ENCODE assay signal across 1 cellular context in genomic region chr9:37027582-37028424, GRCh38.
TF ChIP-seq lines count a peak whose summit lies in the region.

No MANE protein-coding gene starts in this region.

TF ChIP-seq in HepG2, 621 proteins besides CTCF, POLR2A, EP300 and RAD21 (continued from another document and continues in another):
- TF ChIP-seq, protein P1, sequence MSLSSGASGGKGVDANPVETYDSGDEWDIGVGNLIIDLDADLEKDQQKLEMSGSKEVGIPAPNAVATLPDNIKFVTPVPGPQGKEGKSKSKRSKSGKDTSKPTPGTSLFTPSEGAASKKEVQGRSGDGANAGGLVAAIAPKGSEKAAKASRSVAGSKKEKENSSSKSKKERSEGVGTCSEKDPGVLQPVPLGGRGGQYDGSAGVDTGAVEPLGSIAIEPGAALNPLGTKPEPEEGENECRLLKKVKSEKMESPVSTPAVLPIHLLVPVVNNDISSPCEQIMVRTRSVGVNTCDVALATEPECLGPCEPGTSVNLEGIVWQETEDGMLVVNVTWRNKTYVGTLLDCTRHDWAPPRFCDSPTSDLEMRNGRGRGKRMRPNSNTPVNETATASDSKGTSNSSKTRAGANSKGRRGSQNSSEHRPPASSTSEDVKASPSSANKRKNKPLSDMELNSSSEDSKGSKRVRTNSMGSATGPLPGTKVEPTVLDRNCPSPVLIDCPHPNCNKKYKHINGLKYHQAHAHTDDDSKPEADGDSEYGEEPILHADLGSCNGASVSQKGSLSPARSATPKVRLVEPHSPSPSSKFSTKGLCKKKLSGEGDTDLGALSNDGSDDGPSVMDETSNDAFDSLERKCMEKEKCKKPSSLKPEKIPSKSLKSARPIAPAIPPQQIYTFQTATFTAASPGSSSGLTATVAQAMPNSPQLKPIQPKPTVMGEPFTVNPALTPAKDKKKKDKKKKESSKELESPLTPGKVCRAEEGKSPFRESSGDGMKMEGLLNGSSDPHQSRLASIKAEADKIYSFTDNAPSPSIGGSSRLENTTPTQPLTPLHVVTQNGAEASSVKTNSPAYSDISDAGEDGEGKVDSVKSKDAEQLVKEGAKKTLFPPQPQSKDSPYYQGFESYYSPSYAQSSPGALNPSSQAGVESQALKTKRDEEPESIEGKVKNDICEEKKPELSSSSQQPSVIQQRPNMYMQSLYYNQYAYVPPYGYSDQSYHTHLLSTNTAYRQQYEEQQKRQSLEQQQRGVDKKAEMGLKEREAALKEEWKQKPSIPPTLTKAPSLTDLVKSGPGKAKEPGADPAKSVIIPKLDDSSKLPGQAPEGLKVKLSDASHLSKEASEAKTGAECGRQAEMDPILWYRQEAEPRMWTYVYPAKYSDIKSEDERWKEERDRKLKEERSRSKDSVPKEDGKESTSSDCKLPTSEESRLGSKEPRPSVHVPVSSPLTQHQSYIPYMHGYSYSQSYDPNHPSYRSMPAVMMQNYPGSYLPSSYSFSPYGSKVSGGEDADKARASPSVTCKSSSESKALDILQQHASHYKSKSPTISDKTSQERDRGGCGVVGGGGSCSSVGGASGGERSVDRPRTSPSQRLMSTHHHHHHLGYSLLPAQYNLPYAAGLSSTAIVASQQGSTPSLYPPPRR (CRISPR knock-in tag; IDR thresholded peaks at IDR 0.05; ENCODE audit: borderline replicate concordance), result no peak
- TF ChIP-seq, protein P2, sequence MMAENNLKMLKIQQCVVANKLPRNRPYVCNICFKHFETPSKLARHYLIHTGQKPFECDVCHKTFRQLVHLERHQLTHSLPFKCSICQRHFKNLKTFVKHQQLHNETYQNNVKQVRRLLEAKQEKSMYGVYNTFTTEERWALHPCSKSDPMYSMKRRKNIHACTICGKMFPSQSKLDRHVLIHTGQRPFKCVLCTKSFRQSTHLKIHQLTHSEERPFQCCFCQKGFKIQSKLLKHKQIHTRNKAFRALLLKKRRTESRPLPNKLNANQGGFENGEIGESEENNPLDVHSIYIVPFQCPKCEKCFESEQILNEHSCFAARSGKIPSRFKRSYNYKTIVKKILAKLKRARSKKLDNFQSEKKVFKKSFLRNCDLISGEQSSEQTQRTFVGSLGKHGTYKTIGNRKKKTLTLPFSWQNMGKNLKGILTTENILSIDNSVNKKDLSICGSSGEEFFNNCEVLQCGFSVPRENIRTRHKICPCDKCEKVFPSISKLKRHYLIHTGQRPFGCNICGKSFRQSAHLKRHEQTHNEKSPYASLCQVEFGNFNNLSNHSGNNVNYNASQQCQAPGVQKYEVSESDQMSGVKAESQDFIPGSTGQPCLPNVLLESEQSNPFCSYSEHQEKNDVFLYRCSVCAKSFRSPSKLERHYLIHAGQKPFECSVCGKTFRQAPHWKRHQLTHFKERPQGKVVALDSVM (CRISPR knock-in tag; IDR thresholded peaks at IDR 0.05), result 0 out of 2 replicates have a peak, but pooled peaks have one; percentile 32
- TF ChIP-seq ZNF724P (CRISPR knock-in tag; IDR thresholded peaks at IDR 0.05; ENCODE audit: borderline replicate concordance), result peak; percentile 94; the same call in 1 of the 2 replicates
- peak; percentile 69; the same call in 1 of the 2 replicates for TF ChIP-seq ESRRA (CRISPR knock-in tag; IDR thresholded peaks at IDR 0.05; ENCODE audit: low read depth)
- no peak for TF ChIP-seq ZNF101 (CRISPR knock-in tag; IDR thresholded peaks at IDR 0.05; ENCODE audit: borderline replicate concordance, low read depth)
- no peak for TF ChIP-seq CEBPB (IDR thresholded peaks at IDR 0.05; ENCODE audit: borderline replicate concordance, low read depth, low read length)
- peak; percentile 98 for TF ChIP-seq ZNF766 (CRISPR knock-in tag; IDR thresholded peaks at IDR 0.05; ENCODE audit: borderline replicate concordance)
- TF ChIP-seq NCOA2 (CRISPR knock-in tag; IDR thresholded peaks at IDR 0.05), result peak; percentile 63
- TF ChIP-seq ZNF768 (CRISPR knock-in tag; IDR thresholded peaks at IDR 0.05), result peak; percentile 88
- TF ChIP-seq ZNF720 (CRISPR knock-in tag; IDR thresholded peaks at IDR 0.05), result 0 out of 2 replicates have a peak, but pooled peaks have one; percentile 50
- peak; percentile 90 for TF ChIP-seq ZNF329 (CRISPR knock-in tag; IDR thresholded peaks at IDR 0.05; ENCODE audit: low read depth)
- TF ChIP-seq, protein P3, sequence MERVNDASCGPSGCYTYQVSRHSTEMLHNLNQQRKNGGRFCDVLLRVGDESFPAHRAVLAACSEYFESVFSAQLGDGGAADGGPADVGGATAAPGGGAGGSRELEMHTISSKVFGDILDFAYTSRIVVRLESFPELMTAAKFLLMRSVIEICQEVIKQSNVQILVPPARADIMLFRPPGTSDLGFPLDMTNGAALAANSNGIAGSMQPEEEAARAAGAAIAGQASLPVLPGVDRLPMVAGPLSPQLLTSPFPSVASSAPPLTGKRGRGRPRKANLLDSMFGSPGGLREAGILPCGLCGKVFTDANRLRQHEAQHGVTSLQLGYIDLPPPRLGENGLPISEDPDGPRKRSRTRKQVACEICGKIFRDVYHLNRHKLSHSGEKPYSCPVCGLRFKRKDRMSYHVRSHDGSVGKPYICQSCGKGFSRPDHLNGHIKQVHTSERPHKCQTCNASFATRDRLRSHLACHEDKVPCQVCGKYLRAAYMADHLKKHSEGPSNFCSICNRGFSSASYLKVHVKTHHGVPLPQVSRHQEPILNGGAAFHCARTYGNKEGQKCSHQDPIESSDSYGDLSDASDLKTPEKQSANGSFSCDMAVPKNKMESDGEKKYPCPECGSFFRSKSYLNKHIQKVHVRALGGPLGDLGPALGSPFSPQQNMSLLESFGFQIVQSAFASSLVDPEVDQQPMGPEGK (CRISPR knock-in tag; IDR thresholded peaks at IDR 0.05), result peak; percentile 92
- TF ChIP-seq ZBTB42 (CRISPR knock-in tag; IDR thresholded peaks at IDR 0.05), result peak; percentile 51; the same call in 1 of the 2 replicates
- TF ChIP-seq TBX3 (IDR thresholded peaks at IDR 0.05; ENCODE audit: borderline replicate concordance), result no peak
- TF ChIP-seq DNMT1 (CRISPR knock-in tag; IDR thresholded peaks at IDR 0.05), result peak; percentile 69; the same call in 1 of the 2 replicates
- TF ChIP-seq, protein P4, sequence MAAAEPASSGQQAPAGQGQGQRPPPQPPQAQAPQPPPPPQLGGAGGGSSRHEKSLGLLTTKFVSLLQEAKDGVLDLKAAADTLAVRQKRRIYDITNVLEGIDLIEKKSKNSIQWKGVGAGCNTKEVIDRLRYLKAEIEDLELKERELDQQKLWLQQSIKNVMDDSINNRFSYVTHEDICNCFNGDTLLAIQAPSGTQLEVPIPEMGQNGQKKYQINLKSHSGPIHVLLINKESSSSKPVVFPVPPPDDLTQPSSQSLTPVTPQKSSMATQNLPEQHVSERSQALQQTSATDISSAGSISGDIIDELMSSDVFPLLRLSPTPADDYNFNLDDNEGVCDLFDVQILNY (CRISPR knock-in tag; conservative IDR thresholded peaks at IDR 0.05), result peak; percentile 86
- TF ChIP-seq, protein P5, sequence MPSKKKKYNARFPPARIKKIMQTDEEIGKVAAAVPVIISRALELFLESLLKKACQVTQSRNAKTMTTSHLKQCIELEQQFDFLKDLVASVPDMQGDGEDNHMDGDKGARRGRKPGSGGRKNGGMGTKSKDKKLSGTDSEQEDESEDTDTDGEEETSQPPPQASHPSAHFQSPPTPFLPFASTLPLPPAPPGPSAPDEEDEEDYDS (CRISPR knock-in tag; IDR thresholded peaks at IDR 0.05), result peak; percentile 34; the same call in 1 of the 2 replicates
- no peak for TF ChIP-seq HNRNPL (IDR thresholded peaks at IDR 0.05; ENCODE audit: low read depth, low read length)
- TF ChIP-seq NFYC (CRISPR knock-in tag; IDR thresholded peaks at IDR 0.05), result peak; percentile 94
- peak; percentile 94 for TF ChIP-seq ZNF331 (CRISPR knock-in tag; IDR thresholded peaks at IDR 0.05)
- peak; percentile 89; the same call in 1 of the 2 replicates for TF ChIP-seq ZNF253 (CRISPR knock-in tag; IDR thresholded peaks at IDR 0.05; ENCODE audit: borderline replicate concordance)
- TF ChIP-seq TEAD3 (CRISPR knock-in tag; optimal IDR thresholded peaks at IDR 0.05; ENCODE audit: borderline replicate concordance), result peak; percentile 60
- TF ChIP-seq ZNF350 (CRISPR knock-in tag; IDR thresholded peaks at IDR 0.05; ENCODE audit: borderline replicate concordance, low read depth), result peak; percentile 68; the same call in 1 of the 2 replicates
- TF ChIP-seq THAP8 (CRISPR knock-in tag; IDR thresholded peaks at IDR 0.05; ENCODE audit: borderline replicate concordance), result 0 out of 2 replicates have a peak, but pooled peaks have one; percentile 46
- TF ChIP-seq HIC2 (CRISPR knock-in tag; IDR thresholded peaks at IDR 0.05; ENCODE audit: low read depth), result peak; percentile 57; the same call in 1 of the 2 replicates
- TF ChIP-seq KLF11 (CRISPR knock-in tag; IDR thresholded peaks at IDR 0.05), result peak; percentile 80; the same call in 1 of the 2 replicates
- peak; percentile 97 for TF ChIP-seq ISX (CRISPR knock-in tag; conservative IDR thresholded peaks at IDR 0.05)
- TF ChIP-seq ARHGAP35 (CRISPR knock-in tag; IDR thresholded peaks at IDR 0.05; ENCODE audit: borderline replicate concordance), result 0 out of 2 replicates have a peak, but pooled peaks have one; percentile 59
- TF ChIP-seq ZNF644 (CRISPR knock-in tag; IDR thresholded peaks at IDR 0.05; ENCODE audit: low read depth), result peak; percentile 46; the same call in 1 of the 2 replicates
- peak; percentile 89 for TF ChIP-seq NFYB (CRISPR knock-in tag; IDR thresholded peaks at IDR 0.05)
- peak; percentile 100 for TF ChIP-seq BORCS8-MEF2B (CRISPR knock-in tag; IDR thresholded peaks at IDR 0.05)
- TF ChIP-seq ELF4 (CRISPR knock-in tag; IDR thresholded peaks at IDR 0.05; ENCODE audit: borderline replicate concordance), result no peak
- TF ChIP-seq ZNF30 (CRISPR knock-in tag; IDR thresholded peaks at IDR 0.05), result 0 out of 2 replicates have a peak, but pooled peaks have one; percentile 78
- 0 out of 2 replicates have a peak, but pooled peaks have one; percentile 85 for TF ChIP-seq THYN1 (CRISPR knock-in tag; IDR thresholded peaks at IDR 0.05; ENCODE audit: borderline replicate concordance, low read depth)
- TF ChIP-seq SNRNP70 (IDR thresholded peaks at IDR 0.05; ENCODE audit: low read depth, low read length), result no peak
- peak; percentile 91 for TF ChIP-seq ZNF780A (CRISPR knock-in tag; IDR thresholded peaks at IDR 0.05)
- no peak for TF ChIP-seq ZKSCAN8 (CRISPR knock-in tag; IDR thresholded peaks at IDR 0.05; ENCODE audit: borderline replicate concordance)
- TF ChIP-seq MTF2 (CRISPR knock-in tag; IDR thresholded peaks at IDR 0.05; ENCODE audit: borderline replicate concordance), result peak; percentile 100
- TF ChIP-seq LBX2 (CRISPR knock-in tag; IDR thresholded peaks at IDR 0.05; ENCODE audit: borderline replicate concordance), result peak; percentile 98
- TF ChIP-seq TARDBP (CRISPR knock-in tag; IDR thresholded peaks at IDR 0.05), result peak; percentile 84; the same call in 1 of the 2 replicates
- TF ChIP-seq PAX8 (CRISPR knock-in tag; IDR thresholded peaks at IDR 0.05; ENCODE audit: borderline replicate concordance), result no peak
- no peak for TF ChIP-seq POLR2G (IDR thresholded peaks at IDR 0.05; ENCODE audit: low read depth, low read length)
- TF ChIP-seq RNF2 (conservative IDR thresholded peaks at IDR 0.05; ENCODE audit: low read depth), result peak; percentile 80
- TF ChIP-seq, protein P6, sequence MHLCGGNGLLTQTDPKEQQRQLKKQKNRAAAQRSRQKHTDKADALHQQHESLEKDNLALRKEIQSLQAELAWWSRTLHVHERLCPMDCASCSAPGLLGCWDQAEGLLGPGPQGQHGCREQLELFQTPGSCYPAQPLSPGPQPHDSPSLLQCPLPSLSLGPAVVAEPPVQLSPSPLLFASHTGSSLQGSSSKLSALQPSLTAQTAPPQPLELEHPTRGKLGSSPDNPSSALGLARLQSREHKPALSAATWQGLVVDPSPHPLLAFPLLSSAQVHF (CRISPR knock-in tag; IDR thresholded peaks at IDR 0.05), result peak; percentile 91; the same call in 1 of the 2 replicates
- TF ChIP-seq, protein P7, sequence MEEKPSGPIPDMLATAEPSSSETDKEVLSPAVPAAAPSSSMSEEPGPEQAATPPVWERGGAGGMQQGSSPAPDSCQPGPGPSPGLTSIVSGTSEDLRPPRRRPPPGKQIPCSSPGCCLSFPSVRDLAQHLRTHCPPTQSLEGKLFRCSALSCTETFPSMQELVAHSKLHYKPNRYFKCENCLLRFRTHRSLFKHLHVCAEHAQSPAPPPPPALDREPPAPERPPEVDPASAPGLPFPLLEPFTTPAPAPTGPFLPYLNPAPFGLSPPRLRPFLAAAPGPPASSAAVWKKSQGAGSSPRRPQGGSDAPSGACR (CRISPR knock-in tag; IDR thresholded peaks at IDR 0.05), result peak; percentile 94
- TF ChIP-seq HIVEP1 (CRISPR knock-in tag; IDR thresholded peaks at IDR 0.05), result no peak; the same call in 1 of the 2 replicates
- TF ChIP-seq ASH2L (IDR thresholded peaks at IDR 0.05; ENCODE audit: insufficient read length, low read depth, low read length), result peak; percentile 32
- no peak for TF ChIP-seq ZZZ3 (CRISPR knock-in tag; IDR thresholded peaks at IDR 0.05; ENCODE audit: borderline replicate concordance)
